In the genomic region with DNA sequence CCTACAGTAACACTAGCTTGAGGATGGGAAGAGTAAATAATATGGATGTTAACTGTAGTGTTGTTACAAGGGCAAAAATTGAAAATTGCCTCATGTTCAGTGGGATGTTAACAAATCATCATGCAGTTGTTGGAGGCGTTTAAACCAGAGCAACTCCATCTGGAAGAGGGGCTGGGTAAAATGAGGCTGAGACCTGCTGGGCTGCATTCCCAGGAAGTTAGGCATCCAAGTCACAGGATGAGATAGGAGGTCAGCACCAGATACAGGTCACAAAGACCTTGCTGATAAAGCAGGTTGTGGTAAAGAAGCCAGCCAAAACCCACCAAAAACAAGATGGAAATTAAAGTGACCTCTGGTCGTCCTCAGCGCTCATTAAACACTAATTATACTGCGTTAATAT, we compare ENCODE assay signal across 1 cellular context.
TF ChIP-seq lines count a peak whose summit lies in the region.

No MANE protein-coding gene starts in this region.

TF ChIP-seq in IMR-90, 13 proteins besides CTCF, POLR2A, EP300 and RAD21:
- no peak for TF ChIP-seq SMC3 (IDR thresholded peaks at IDR 0.05; ENCODE audit: low read depth, low read length)
- no peak for TF ChIP-seq CEBPB (IDR thresholded peaks at IDR 0.05; ENCODE audit: low read depth, low read length)
- TF ChIP-seq MXI1 (IDR thresholded peaks at IDR 0.05; ENCODE audit: borderline replicate concordance, low read depth, low read length): no peak
- TF ChIP-seq CHD1 (IDR thresholded peaks at IDR 0.05; ENCODE audit: low read depth, low read length): no peak
- TF ChIP-seq NFE2L2 (IDR thresholded peaks at IDR 0.05; ENCODE audit: low read depth, low read length): no peak
- no peak for TF ChIP-seq BHLHE40 (IDR thresholded peaks at IDR 0.05; ENCODE audit: low read depth, low read length)
- TF ChIP-seq MAFK (IDR thresholded peaks at IDR 0.05; ENCODE audit: low read depth, low read length): no peak
- TF ChIP-seq, protein P1, sequence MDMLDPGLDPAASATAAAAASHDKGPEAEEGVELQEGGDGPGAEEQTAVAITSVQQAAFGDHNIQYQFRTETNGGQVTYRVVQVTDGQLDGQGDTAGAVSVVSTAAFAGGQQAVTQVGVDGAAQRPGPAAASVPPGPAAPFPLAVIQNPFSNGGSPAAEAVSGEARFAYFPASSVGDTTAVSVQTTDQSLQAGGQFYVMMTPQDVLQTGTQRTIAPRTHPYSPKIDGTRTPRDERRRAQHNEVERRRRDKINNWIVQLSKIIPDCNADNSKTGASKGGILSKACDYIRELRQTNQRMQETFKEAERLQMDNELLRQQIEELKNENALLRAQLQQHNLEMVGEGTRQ (IDR thresholded peaks at IDR 0.05; ENCODE audit: low read depth, low read length): no peak
- TF ChIP-seq FOS (IDR thresholded peaks at IDR 0.05; ENCODE audit: low read depth, low read length): no peak
